Comparison of ENCODE assay signal across 11 cellular contexts in the genomic region with DNA sequence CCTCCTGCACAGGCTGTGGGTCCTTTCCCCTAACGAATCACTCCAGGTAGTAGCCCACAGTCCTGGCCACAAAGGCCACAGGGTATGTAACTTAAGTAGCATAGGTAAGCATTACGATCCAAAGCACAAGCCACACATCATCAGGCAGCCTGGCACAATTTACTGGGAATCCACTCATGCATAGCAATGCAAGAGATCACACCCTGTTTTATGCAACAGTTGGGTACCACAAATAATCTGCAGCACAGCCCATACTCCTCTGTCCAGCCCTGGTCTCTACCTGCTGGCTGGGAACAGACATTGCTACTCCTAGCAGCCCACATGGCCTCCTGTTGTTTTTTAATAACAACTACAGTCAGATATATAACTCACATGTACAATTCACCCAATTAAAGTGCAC. TPM values are rescaled to one million over a fixed set of nuclear protein-coding genes. Genes with fewer than 3 reads are reported as not detected.
A peak's percentile ranks its signal among the peaks of the same experiment; 100 is the strongest.
DNase-seq lines count a peak whose midpoint lies in the region; ATAC-seq and TF ChIP-seq lines count a peak whose summit lies in the region.
"Had no signal": no experiment of that assay in that cellular context is flagged by ENCODE, and none has a peak within 500 bp of the region (broad histone marks: within the 10 kb centered on the region; RNA-seq: fewer than 3 reads in every experiment).

No MANE protein-coding gene starts in this region.

- no peak overlapping the region for H3K27ac Mint-ChIP-seq in chondrocyte (ENCODE audit: unreplicated experiment)

- peaks cover 8% of the 10 kb centered on the region; the same call in 1 of the 2 replicates for H3K79me2 ChIP-seq in OCI-LY7 (ENCODE audit: insufficient read depth, low read depth, low read length)

- peak; percentile 2 for ATAC-seq in GM21723 (IDR thresholded peaks at IDR 0.05; ENCODE audit: unreplicated experiment)
- peak; percentile 48 for ATAC-seq in esophagus mucosa
- ATAC-seq in HG02870 (IDR thresholded peaks at IDR 0.05; ENCODE audit: unreplicated experiment) = no peak

- H3K27me3 ChIP-seq in spleen (replicated peaks in 1 of 7) = no peaks in the 10 kb centered on the region

- intact Hi-C loops in OCI-LY7 (cut with micrococcal nuclease; ENCODE audit: unreplicated experiment) (no loop called here), spleen (cut with DNase I; ENCODE audit: low total_unique reads) (no loop called here)

- no peaks in the 10 kb centered on the region for H3K9me3 Mint-ChIP-seq in chondrocyte (ENCODE audit: low read depth)

- POLR2A ChIA-PET in OCI-LY7 (lab: Charles Lee) = no interaction called here

- H3K27ac ChIP-seq in OCI-LY7 (ENCODE audit: low read depth, low read length, poor library complexity, severe bottlenecking) (no peak overlapping the region), spleen (peak overlapping the region in 7 of 8 donors; percentile 53 to 92 (median 88))

- CTCF ChIA-PET in OCI-LY7 (lab: Charles Lee; ENCODE audit: unreplicated experiment) = no interaction called here

- H4K20me1 ChIP-seq in OCI-LY7 (ENCODE audit: insufficient read depth, low read length) = peaks cover 4% of the 10 kb centered on the region; the same call in 1 of the 2 replicates

- no peak for DNase-seq in OCI-LY7 (ENCODE audit: low spot score)
- DNase-seq in spleen = no peak
- no peak for DNase-seq in chondrocyte (ENCODE audit: low spot score)
- DNase-seq in stimulated activated CD4-positive, alpha-beta T cell treated with anti-CD3 and anti-CD28 coated beads, Interleukin-2, amount 100 ng/mL, for 48 hours = no peak
- DNase-seq: activated CD4-positive, alpha-beta T cell treated with anti-CD3 and anti-CD28 coated beads for 4 hours; DMS79 treated with DMSO at 0.1 percent for 48 hours; NCI-H2081 treated with DMSO at 0.1 percent for 48 hours; stimulated activated CD4-positive, alpha-beta T cell treated with anti-CD3 and anti-CD28 coated beads, Interleukin-2, amount 100 ng/mL, for 24 hours had no signal

- H3K27me3 Mint-ChIP-seq in chondrocyte (ENCODE audit: low read depth) = no peaks in the 10 kb centered on the region

- no peak overlapping the region for H3K4me2 ChIP-seq in OCI-LY7 (ENCODE audit: low read length)

- H3K36me3 Mint-ChIP-seq in chondrocyte (ENCODE audit: low read depth) = no peaks in the 10 kb centered on the region

- no peak overlapping the region for H2AFZ ChIP-seq in OCI-LY7 (ENCODE audit: low read length)

- BruUV-seq in OCI-LY7 (replicated peaks; lab: Mats Ljungman, UMichigan) = TSS peak; percentile 21

- no peak overlapping the region for H3K4me3 ChIP-seq in OCI-LY7 (ENCODE audit: low read depth, low read length, poor library complexity, severe bottlenecking)
- H3K4me3 ChIP-seq in spleen = peak overlapping the region in 1 of 8 donors; percentile 7

- peaks cover 28% of the 10 kb centered on the region for H3K4me1 ChIP-seq in OCI-LY7 (ENCODE audit: insufficient read depth, low read length, poor library complexity, severe bottlenecking)
- H3K4me1 ChIP-seq in spleen = peaks cover 32 to 77% (median 63%) of the 10 kb centered on the region in 6 donors

- H3K36me3 ChIP-seq in OCI-LY7 (ENCODE audit: insufficient read depth, low read length) = no peaks in the 10 kb centered on the region
- no peaks in the 10 kb centered on the region for H3K36me3 ChIP-seq in spleen

- H3K9me3 ChIP-seq in OCI-LY7 (ENCODE audit: low read length) (no peaks in the 10 kb centered on the region), spleen (no peaks in the 10 kb centered on the region)

- peaks cover 39% of the 10 kb centered on the region for H3K4me1 Mint-ChIP-seq in chondrocyte (ENCODE audit: low read depth)

- 51 to 74% (median 62%) methylated on average over 2 of the region's 2 CpGs for WGBS in spleen, 5 donors

- TF ChIP-seq CTCF in OCI-LY7 (conservative IDR thresholded peaks at IDR 0.05; ENCODE audit: low read length) (no peak), spleen (IDR thresholded peaks at IDR 0.05 in 8 of 11, conservative IDR thresholded peaks at IDR 0.05 in 3 of 11) (no peak), chondrocyte (IDR thresholded peaks at IDR 0.05) (no peak)

- no peak overlapping the region for H3K4me3 Mint-ChIP-seq in chondrocyte (ENCODE audit: unreplicated experiment)

- TF ChIP-seq POLR2A in spleen (IDR thresholded peaks at IDR 0.05) = no peak

- H3K9me2 ChIP-seq in OCI-LY7 (ENCODE audit: insufficient read depth, low read length) = no peaks in the 10 kb centered on the region

RNA-seq across cellular contexts. Expression of a gene that starts 34.3 kb away (rescaled TPM):
- total RNA-seq in OCI-LY7 (2014; rRNA removed; shearing (Covaris generic)) = 21.6 and 22.1 TPM in 2 replicates
- total RNA-seq in OCI-LY7 (2022) = 26.8 and 31.7 TPM in 2 replicates
- total RNA-seq in esophagus mucosa = 31.6 TPM
- 10 to 100 TPM; 42.6 to 60.3 (median 56.9) TPM for total RNA-seq in spleen
- 10 to 100 TPM in 2 of 3 donors, 1 to 10 TPM in 1; 9.6 to 12.8 (median 10.7) TPM for polyA plus RNA-seq in spleen
- total RNA-seq in chondrocyte = 56.0 to 58.6 TPM (median 58.5 TPM) in 3 replicates
